35 cellular contexts compared by ENCODE assay signal in the genomic region with DNA sequence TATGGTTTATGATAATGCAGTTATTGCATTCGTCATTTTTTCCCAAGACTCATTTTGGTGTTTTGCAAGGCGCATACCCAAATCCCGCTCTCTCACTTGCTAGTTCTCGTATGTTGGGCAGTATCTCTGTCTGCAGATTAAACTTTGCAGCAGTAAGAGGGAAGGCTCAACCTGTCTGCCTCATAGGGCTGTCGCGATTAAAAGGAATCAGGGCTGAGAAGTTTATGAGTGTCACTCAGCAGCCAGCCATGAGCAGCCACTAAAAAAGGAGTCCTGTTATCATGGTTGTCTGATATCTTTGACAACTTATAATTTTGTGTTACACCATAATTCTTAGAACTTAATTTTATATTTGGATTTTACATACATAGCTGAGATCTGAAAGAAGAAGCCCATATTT. TPM values are rescaled to one million over a fixed set of nuclear protein-coding genes. Genes with fewer than 3 reads are reported as not detected.
"Had no signal": no experiment of that assay in that cellular context is flagged by ENCODE, and none has a peak within 500 bp of the region (broad histone marks: within the 10 kb centered on the region; RNA-seq: fewer than 3 reads in every experiment).

No MANE protein-coding gene starts in this region.

- ATAC-seq: activated CD4-positive, alpha-beta T cell treated with anti-CD3 and anti-CD28 coated beads for 36 hours; activated CD8-positive, alpha-beta memory T cell treated with anti-CD3 and anti-CD28 coated beads, Interleukin-2, amount 10 ng/mL, durations not matched to agents 7 days and 5 days; activated CD8-positive, alpha-beta T cell treated with anti-CD3 and anti-CD28 coated beads, Interleukin-2, amount 10 ng/mL, durations not matched to agents 7 days and 5 days; activated naive CD8-positive, alpha-beta T cell treated with anti-CD3 and anti-CD28 coated beads, Interleukin-2, amount 50 U/mL, for 24 hours; body of pancreas; effector memory CD8-positive, alpha-beta T cell; gastroesophageal sphincter; heart right ventricle; T-helper 17 cell had no signal

- H3K27ac ChIP-seq: adrenal gland, body of pancreas, esophagus muscularis mucosa, gastroesophageal sphincter, heart right ventricle had no signal

- H3K27ac Mint-ChIP-seq: activated CD4-positive, alpha-beta memory T cell treated with anti-CD3 and anti-CD28 coated beads for 36 hours; activated CD4-positive, alpha-beta T cell treated with anti-CD3 and anti-CD28 coated beads for 36 hours; activated CD4-positive, alpha-beta T cell treated with anti-CD3 and anti-CD28 coated beads, Interleukin-2, amount 10 ng/mL, durations not matched to agents 24 days and 14 days; activated CD8-positive, alpha-beta memory T cell treated with anti-CD3 and anti-CD28 coated beads, Interleukin-2, amount 10 ng/mL, durations not matched to agents 7 days and 5 days; activated CD8-positive, alpha-beta T cell treated with anti-CD3 and anti-CD28 coated beads, Interleukin-2, amount 10 ng/mL, durations not matched to agents 7 days and 5 days; activated naive CD4-positive, alpha-beta T cell treated with anti-CD3 and anti-CD28 coated beads for 36 hours; activated naive CD4-positive, alpha-beta T cell treated with anti-CD3 and anti-CD28 coated beads, Interleukin-2, amount 50 U/mL, for 24 hours; activated naive CD8-positive, alpha-beta T cell treated with anti-CD3 and anti-CD28 coated beads for 36 hours; activated naive CD8-positive, alpha-beta T cell treated with anti-CD3 and anti-CD28 coated beads, Interleukin-2, amount 50 U/mL, for 24 hours; activated T-helper 1 cell treated with anti-CD3 and anti-CD28 coated beads, Interleukin-12 subunit alpha, Interleukin-12 subunit beta, Interleukin-2, Interleukin-4 antibody, amounts not matched to agents 30 ng/mL and 10 ng/mL and 1 ng/mL, durations not matched to agents 14 hours and 24 hours and 36 hours; activated T-helper 2 cell treated with anti-CD3 and anti-CD28 coated beads, Interferon-gamma antibody, Interleukin-2, Interleukin-4, amounts not matched to agents 10 μg/mL and 5 μg/mL and 100 μg/mL, durations not matched to agents 14 hours and 24 hours and 36 hours; effector memory CD8-positive, alpha-beta T cell; T-helper 17 cell; T-helper 2 cell treated with Interferon-gamma antibody and Interleukin-4, amounts not matched to agents 5 μg/mL and 100 μg/mL, for 36 hours had no signal

- H3K9me3 Mint-ChIP-seq: activated CD4-positive, alpha-beta T cell treated with anti-CD3 and anti-CD28 coated beads, Interleukin-2, amount 10 ng/mL, durations not matched to agents 24 days and 14 days; activated naive CD4-positive, alpha-beta T cell treated with anti-CD3 and anti-CD28 coated beads for 36 hours; activated naive CD4-positive, alpha-beta T cell treated with anti-CD3 and anti-CD28 coated beads, Interleukin-2, amount 50 U/mL, for 24 hours; activated naive CD8-positive, alpha-beta T cell treated with anti-CD3 and anti-CD28 coated beads, Interleukin-2, amount 50 U/mL, for 24 hours; activated T-helper 1 cell treated with anti-CD3 and anti-CD28 coated beads, Interleukin-12 subunit alpha, Interleukin-12 subunit beta, Interleukin-2, Interleukin-4 antibody, amounts not matched to agents 30 ng/mL and 10 ng/mL and 1 ng/mL, durations not matched to agents 14 hours and 24 hours and 36 hours; activated T-helper 2 cell treated with anti-CD3 and anti-CD28 coated beads, Interferon-gamma antibody, Interleukin-2, Interleukin-4, amounts not matched to agents 10 μg/mL and 5 μg/mL and 100 μg/mL, durations not matched to agents 14 hours and 24 hours and 36 hours; effector memory CD8-positive, alpha-beta T cell; T-helper 2 cell treated with Interferon-gamma antibody and Interleukin-4, amounts not matched to agents 5 μg/mL and 100 μg/mL, for 36 hours had no signal

- H3K4me1 Mint-ChIP-seq: activated CD4-positive, alpha-beta T cell treated with anti-CD3 and anti-CD28 coated beads for 36 hours; activated CD4-positive, alpha-beta T cell treated with anti-CD3 and anti-CD28 coated beads, Interleukin-2, amount 10 ng/mL, durations not matched to agents 24 days and 14 days; activated CD8-positive, alpha-beta memory T cell treated with anti-CD3 and anti-CD28 coated beads, Interleukin-2, amount 10 ng/mL, durations not matched to agents 7 days and 5 days; activated naive CD4-positive, alpha-beta T cell treated with anti-CD3 and anti-CD28 coated beads, Interleukin-2, amount 50 U/mL, for 24 hours; activated naive CD8-positive, alpha-beta T cell treated with anti-CD3 and anti-CD28 coated beads for 36 hours; activated naive CD8-positive, alpha-beta T cell treated with anti-CD3 and anti-CD28 coated beads, Interleukin-2, amount 50 U/mL, for 24 hours; T-helper 17 cell had no signal

- H3K9me3 ChIP-seq: adrenal gland, body of pancreas, esophagus muscularis mucosa, gastroesophageal sphincter had no signal

- H3K27me3 Mint-ChIP-seq: activated CD4-positive, alpha-beta T cell treated with anti-CD3 and anti-CD28 coated beads for 36 hours; activated naive CD4-positive, alpha-beta T cell treated with anti-CD3 and anti-CD28 coated beads, Interleukin-2, amount 50 U/mL, for 24 hours; T-helper 17 cell had no signal

- H3K27me3 ChIP-seq: adrenal gland, body of pancreas, esophagus muscularis mucosa, gastroesophageal sphincter, heart right ventricle had no signal

- DNase-seq: activated CD4-positive, alpha-beta memory T cell treated with anti-CD3 and anti-CD28 coated beads for 36 hours; activated CD4-positive, alpha-beta T cell treated with anti-CD3 and anti-CD28 coated beads for 36 hours; activated CD4-positive, alpha-beta T cell treated with anti-CD3 and anti-CD28 coated beads, Interleukin-2, amount 10 ng/mL, durations not matched to agents 24 days and 14 days; activated CD4-positive, CD25-positive, alpha-beta regulatory T cell; activated CD4-positive, CD25-positive, alpha-beta regulatory T cell treated with anti-CD3 and anti-CD28 coated beads, Interleukin-2, amount 50 U/mL, for 72 hours; activated CD8-positive, alpha-beta memory T cell treated with anti-CD3 and anti-CD28 coated beads, Interleukin-2, amount 10 ng/mL, durations not matched to agents 7 days and 5 days; activated CD8-positive, alpha-beta memory T cell treated with anti-CD3 and anti-CD28 coated beads, Interleukin-2, amount 50 U/mL, for 4 hours; activated CD8-positive, alpha-beta T cell treated with anti-CD3 and anti-CD28 coated beads, Interleukin-2, amount 10 ng/mL, durations not matched to agents 7 days and 5 days; activated effector memory CD4-positive, alpha-beta T cell treated with anti-CD3 and anti-CD28 coated beads, Interleukin-2, amount 50 U/mL, for 16 hours; activated naive CD4-positive, alpha-beta T cell treated with anti-CD3 and anti-CD28 coated beads for 36 hours; activated naive CD8-positive, alpha-beta T cell treated with anti-CD3 and anti-CD28 coated beads for 36 hours; activated naive CD8-positive, alpha-beta T cell treated with anti-CD3 and anti-CD28 coated beads, Interleukin-2, amount 50 U/mL, for 24 hours; activated T-cell treated with anti-CD3 and anti-CD28 coated beads, Interleukin-2, amount 50 U/mL, for 1 hour; activated T-cell treated with anti-CD3 and anti-CD28 coated beads, Interleukin-2, amount 50 U/mL, for 48 hours; adrenal gland; amygdala; aorta; body of pancreas; caudate nucleus; cortex of kidney; dermis blood vessel endothelial cell; effector CD4-positive, alpha-beta T cell; effector memory CD8-positive, alpha-beta T cell; erythroblast; foreskin melanocyte; heart right ventricle; T-helper 17 cell; T1000 had no signal

- H3K36me3 ChIP-seq: adrenal gland, esophagus muscularis mucosa, gastroesophageal sphincter, heart right ventricle had no signal

- H3K4me1 ChIP-seq: adrenal gland, body of pancreas, esophagus muscularis mucosa, gastroesophageal sphincter, heart right ventricle had no signal

- H3K4me3 ChIP-seq: adrenal gland, body of pancreas, esophagus muscularis mucosa, gastroesophageal sphincter, heart right ventricle had no signal

- H3K4me3 Mint-ChIP-seq: activated CD4-positive, alpha-beta memory T cell treated with anti-CD3 and anti-CD28 coated beads for 36 hours; activated CD4-positive, alpha-beta T cell treated with anti-CD3 and anti-CD28 coated beads for 36 hours; activated CD4-positive, alpha-beta T cell treated with anti-CD3 and anti-CD28 coated beads, Interleukin-2, amount 10 ng/mL, durations not matched to agents 24 days and 14 days; activated CD8-positive, alpha-beta memory T cell treated with anti-CD3 and anti-CD28 coated beads, Interleukin-2, amount 10 ng/mL, durations not matched to agents 7 days and 5 days; activated CD8-positive, alpha-beta T cell treated with anti-CD3 and anti-CD28 coated beads, Interleukin-2, amount 10 ng/mL, durations not matched to agents 7 days and 5 days; activated naive CD4-positive, alpha-beta T cell treated with anti-CD3 and anti-CD28 coated beads for 36 hours; activated naive CD4-positive, alpha-beta T cell treated with anti-CD3 and anti-CD28 coated beads, Interleukin-2, amount 50 U/mL, for 24 hours; activated naive CD8-positive, alpha-beta T cell treated with anti-CD3 and anti-CD28 coated beads for 36 hours; activated naive CD8-positive, alpha-beta T cell treated with anti-CD3 and anti-CD28 coated beads, Interleukin-2, amount 50 U/mL, for 24 hours; activated T-helper 1 cell treated with anti-CD3 and anti-CD28 coated beads, Interleukin-12 subunit alpha, Interleukin-12 subunit beta, Interleukin-2, Interleukin-4 antibody, amounts not matched to agents 30 ng/mL and 10 ng/mL and 1 ng/mL, durations not matched to agents 14 hours and 24 hours and 36 hours; effector memory CD8-positive, alpha-beta T cell; T-helper 17 cell; T-helper 2 cell treated with Interferon-gamma antibody and Interleukin-4, amounts not matched to agents 5 μg/mL and 100 μg/mL, for 36 hours had no signal

- H3K36me3 Mint-ChIP-seq: activated CD4-positive, alpha-beta memory T cell treated with anti-CD3 and anti-CD28 coated beads for 36 hours; activated CD8-positive, alpha-beta memory T cell treated with anti-CD3 and anti-CD28 coated beads, Interleukin-2, amount 10 ng/mL, durations not matched to agents 7 days and 5 days; activated naive CD4-positive, alpha-beta T cell treated with anti-CD3 and anti-CD28 coated beads, Interleukin-2, amount 50 U/mL, for 24 hours; activated naive CD8-positive, alpha-beta T cell treated with anti-CD3 and anti-CD28 coated beads for 36 hours had no signal

RNA-seq across cellular contexts. Expression of a gene that starts 44.2 kb away (rescaled TPM):
- total RNA-seq: activated CD4-positive, alpha-beta memory T cell treated with anti-CD3 and anti-CD28 coated beads for 36 hours; activated CD4-positive, alpha-beta T cell treated with anti-CD3 and anti-CD28 coated beads for 36 hours; activated CD4-positive, alpha-beta T cell treated with anti-CD3 and anti-CD28 coated beads, Interleukin-2, amount 10 ng/mL, durations not matched to agents 24 days and 14 days; activated CD8-positive, alpha-beta memory T cell treated with anti-CD3 and anti-CD28 coated beads for 36 hours; activated CD8-positive, alpha-beta memory T cell treated with anti-CD3 and anti-CD28 coated beads, Interleukin-2, amount 10 ng/mL, durations not matched to agents 7 days and 5 days; activated CD8-positive, alpha-beta T cell treated with anti-CD3 and anti-CD28 coated beads, Interleukin-2, amount 10 ng/mL, durations not matched to agents 7 days and 5 days; activated naive CD4-positive, alpha-beta T cell treated with anti-CD3 and anti-CD28 coated beads for 36 hours; activated naive CD8-positive, alpha-beta T cell treated with anti-CD3 and anti-CD28 coated beads for 36 hours; activated T-helper 1 cell treated with anti-CD3 and anti-CD28 coated beads, Interleukin-12 subunit alpha, Interleukin-12 subunit beta, Interleukin-2, Interleukin-4 antibody, amounts not matched to agents 30 ng/mL and 10 ng/mL and 1 ng/mL, durations not matched to agents 14 hours and 24 hours and 36 hours; activated T-helper 2 cell treated with anti-CD3 and anti-CD28 coated beads, Interferon-gamma antibody, Interleukin-2, Interleukin-4, amounts not matched to agents 10 μg/mL and 5 μg/mL and 100 μg/mL, durations not matched to agents 14 hours and 24 hours and 36 hours; T-helper 17 cell had no signal
